In the genomic region with DNA sequence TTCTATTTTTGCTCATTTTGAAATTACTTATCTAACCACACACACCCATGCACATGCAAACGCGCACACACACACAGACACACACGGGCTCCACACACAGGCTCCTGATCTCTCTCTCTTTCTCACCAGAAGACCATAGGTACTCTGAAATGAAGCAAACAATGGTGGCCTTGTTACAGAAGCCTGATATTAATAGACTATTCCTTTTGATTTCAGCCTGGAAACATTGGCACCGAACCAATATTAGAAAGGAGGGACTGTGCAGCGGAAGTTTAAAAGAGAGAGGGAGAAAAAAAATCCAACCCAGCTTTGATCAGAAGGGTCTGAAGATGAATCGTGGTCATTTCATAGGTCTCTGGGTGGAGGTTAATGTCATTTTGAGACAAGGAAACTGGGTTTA, we compare ENCODE assay signal across 20 cellular contexts.
DNase-seq lines count a peak whose midpoint lies in the region; ATAC-seq and TF ChIP-seq lines count a peak whose summit lies in the region.
"Had no signal": no experiment of that assay in that cellular context is flagged by ENCODE, and none has a peak within 500 bp of the region (broad histone marks: within the 10 kb centered on the region; RNA-seq: fewer than 3 reads in every experiment).

No MANE protein-coding gene starts in this region.

- DNase-seq in left ventricle myocardium superior (no peak), cardiac septum (ENCODE audit: low spot score) (no peak), RPMI7951 (ENCODE audit: low read depth) (peak; percentile 25), left kidney (ENCODE audit: low read depth, low spot score) (peak; percentile 28), type B pancreatic cell (ENCODE audit: extremely low spot score, unreplicated experiment) (no peak), NCI-H1694 treated with DMSO at 0.1 percent for 48 hours (lab: John Stamatoyannopoulos, UW) (no peak), testis (no peak), hepatic stellate cell (ENCODE audit: low spot score) (no peak)
- DNase-seq: activated naive CD4-positive, alpha-beta T cell treated with anti-CD3 and anti-CD28 coated beads for 36 hours; CD8-positive, alpha-beta T cell; DMS79; hippocampal formation; midbrain; MM.1S; NCI-H2081 treated with DMSO at 0.1 percent for 48 hours; NCI-H69; nucleus accumbens; stimulated activated CD4-positive, alpha-beta T cell treated with anti-CD3 and anti-CD28 coated beads, Interleukin-1b, Interleukin-23, amount 100 ng/mL, for 48 hours; stimulated activated naive CD8-positive, alpha-beta T cell treated with anti-CD3 and anti-CD28 coated beads, Interleukin-15, amount 100 ng/mL, for 72 hours had no signal

- peaks cover 50% of the 10 kb centered on the region for H3K4me1 Mint-ChIP-seq in type B pancreatic cell (ENCODE audit: unreplicated experiment)

- no peak for TF ChIP-seq POLR2A in testis (IDR thresholded peaks at IDR 0.05)

- H3K9me3 ChIP-seq in testis = no peaks in the 10 kb centered on the region

- H3K27me3 ChIP-seq in testis = no peaks in the 10 kb centered on the region

- H3K36me3 ChIP-seq in testis (ENCODE audit: low read depth, missing control alignments) = no peaks in the 10 kb centered on the region

- no peak for TF ChIP-seq CTCF in type B pancreatic cell (conservative IDR thresholded peaks at IDR 0.05)
- no peak for TF ChIP-seq CTCF in testis (IDR thresholded peaks at IDR 0.05)

- intact Hi-C loops in left ventricle myocardium superior (cut with micrococcal nuclease) = no loop called here
- intact Hi-C loops in cardiac septum (cut with DNase I) = no loop called here
- intact Hi-C loops in testis (cut with DNase I; ENCODE audit: low total_unique reads) = no loop called here

- H3K4me3 ChIP-seq in testis = no peak overlapping the region

- H3K9me3 Mint-ChIP-seq in type B pancreatic cell = peaks cover 11% of the 10 kb centered on the region
- H3K9me3 Mint-ChIP-seq: activated naive CD4-positive, alpha-beta T cell treated with anti-CD3 and anti-CD28 coated beads for 36 hours; stimulated activated naive CD8-positive, alpha-beta T cell treated with anti-CD3 and anti-CD28 coated beads, Interleukin-15, amount 100 ng/mL, for 72 hours had no signal

- 34 to 42% methylated on average over 6 of the region's 6 CpGs for WGBS in testis, 2 donors

- peak overlapping the region; percentile 1 for H3K4me3 Mint-ChIP-seq in type B pancreatic cell
- H3K4me3 Mint-ChIP-seq: activated naive CD4-positive, alpha-beta T cell treated with anti-CD3 and anti-CD28 coated beads for 36 hours; CD8-positive, alpha-beta T cell; endodermal cell; stimulated activated naive CD8-positive, alpha-beta T cell treated with anti-CD3 and anti-CD28 coated beads, Interleukin-15, amount 100 ng/mL, for 72 hours had no signal

- peaks cover 16% of the 10 kb centered on the region for H3K4me1 ChIP-seq in testis

- no peaks in the 10 kb centered on the region for H3K36me3 Mint-ChIP-seq in type B pancreatic cell
- H3K36me3 Mint-ChIP-seq: CD8-positive, alpha-beta T cell had no signal

- H3K27me3 Mint-ChIP-seq in type B pancreatic cell = peaks cover 9% of the 10 kb centered on the region

- peak; percentile 62 for ATAC-seq in left ventricle myocardium superior
- ATAC-seq: CD8-positive, alpha-beta T cell; stimulated activated naive CD8-positive, alpha-beta T cell treated with anti-CD3 and anti-CD28 coated beads, Interleukin-15, amount 100 ng/mL, for 72 hours had no signal

- no peak overlapping the region for H3K27ac ChIP-seq in testis

- H3K27ac Mint-ChIP-seq in type B pancreatic cell = no peak overlapping the region
- H3K27ac Mint-ChIP-seq: activated naive CD4-positive, alpha-beta T cell treated with anti-CD3 and anti-CD28 coated beads for 36 hours; CD8-positive, alpha-beta T cell; endodermal cell; stimulated activated naive CD8-positive, alpha-beta T cell treated with anti-CD3 and anti-CD28 coated beads, Interleukin-15, amount 100 ng/mL, for 72 hours had no signal

Comparison
In these comparisons a context has a peak if more than half of its experiments do, and no peak if none do; other contexts are left out.
1. DNase-seq: peak in RPMI7951 (single experiment) and left kidney (single experiment); none in left ventricle myocardium superior (single experiment), cardiac septum (single experiment), type B pancreatic cell (single experiment), NCI-H1694 treated with DMSO at 0.1 percent for 48 hours (single experiment), testis (single experiment) and hepatic stellate cell (single experiment).